ENCODE assay signal across 8 cellular contexts in genomic region chr10:75234017-75234682, GRCh38. TPM values are rescaled to one million over a fixed set of nuclear protein-coding genes. Genes with fewer than 3 reads are reported as not detected.
DNase-seq lines count a peak whose midpoint lies in the region; ATAC-seq and TF ChIP-seq lines count a peak whose summit lies in the region.

No MANE protein-coding gene starts in this region.

- CTCF ChIA-PET in activated CD8-positive, alpha-beta T cell treated with anti-CD3 and anti-CD28 coated beads, Interleukin-2, amount 10 ng/mL, durations not matched to agents 7 days and 5 days (lab: Charles Lee), result interaction anchor here (0.7 to 12.8 kb wide), 12 partner anchors 9 to 1006 kb away, joined by 3 to 279 read pairs (median 8); partner anchors contain the start of genes SAMD8 and VDAC2

- TF ChIP-seq CTCF in AG09319 (IDR thresholded peaks at IDR 0.05; ENCODE audit: low read depth, low read length) (no peak), lung (IDR thresholded peaks at IDR 0.05; ENCODE audit: control extremely low read depth, extremely low read depth) (no peak)

- no peaks in the 10 kb centered on the region for H3K9me3 ChIP-seq in lung (ENCODE audit: control insufficient read depth in 2 of 2, insufficient read depth in 1 of 2, low read length in 1 of 2)

- no peaks in the 10 kb centered on the region for H3K27me3 Mint-ChIP-seq in activated CD8-positive, alpha-beta T cell treated with anti-CD3 and anti-CD28 coated beads, Interleukin-2, amount 10 ng/mL, durations not matched to agents 7 days and 5 days (ENCODE audit: low read depth)

- DNase-seq in AG09319 (ENCODE audit: extremely low read depth, low read depth) (peak; percentile 59), NCI-H774 (lab: John Stamatoyannopoulos, UW) (peak; percentile 90), ecto neural progenitor cell (ENCODE audit: low spot score) (peak; percentile 96), lung (ENCODE audit: low spot score) (peak; percentile 98)
- DNase-seq in activated CD8-positive, alpha-beta T cell treated with anti-CD3 and anti-CD28 coated beads, Interleukin-2, amount 10 ng/mL, durations not matched to agents 7 days and 5 days, result peak; percentile 98
- peak; percentile 94 to 98 (median 98) for DNase-seq in stimulated activated CD4-positive, alpha-beta T cell treated with anti-CD3 and anti-CD28 coated beads, TNF-alpha, amount 100 ng/mL, for 24 hours (ENCODE audit: low read depth in 3 of 3)

- H3K27me3 ChIP-seq in lung (ENCODE audit: control insufficient read depth, insufficient read depth), result no peaks in the 10 kb centered on the region

- H3K4me3 Mint-ChIP-seq in activated CD8-positive, alpha-beta T cell treated with anti-CD3 and anti-CD28 coated beads, Interleukin-2, amount 10 ng/mL, durations not matched to agents 7 days and 5 days, result peak overlapping the region; percentile 83

- peaks cover 0 to 4% of the 10 kb centered on the region in 2 donors for H3K4me1 ChIP-seq in lung (ENCODE audit: control insufficient read depth in 2 of 2, insufficient read depth in 2 of 2, low read length in 2 of 2)

- POLR2A ChIA-PET in activated CD8-positive, alpha-beta T cell treated with anti-CD3 and anti-CD28 coated beads, Interleukin-2, amount 10 ng/mL, durations not matched to agents 7 days and 5 days (lab: Charles Lee), result interaction anchor here (0.6 to 5.8 kb wide), 6 partner anchors 23 to 1833 kb away, joined by 3 to 61 read pairs (median 4); partner anchors contain the start of genes SAMD8 and VDAC2

- TF ChIP-seq POLR2A in GM19193 (IDR thresholded peaks at IDR 0.05; ENCODE audit: extremely low read depth, insufficient read depth, insufficient read length), result peak; percentile 7

- peak overlapping the region; percentile 90 for H3K27ac Mint-ChIP-seq in activated CD8-positive, alpha-beta T cell treated with anti-CD3 and anti-CD28 coated beads, Interleukin-2, amount 10 ng/mL, durations not matched to agents 7 days and 5 days

- 4 to 7% methylated on average over 39 to 48 of the region's 48 CpGs for WGBS in lung, 2 donors

- H3K27ac ChIP-seq in lung (ENCODE audit: low read depth in 1 of 2, low read length in 1 of 2), result peak overlapping the region; percentile 86 to 88

- peak; percentile 33 for ATAC-seq in HG03378 (IDR thresholded peaks at IDR 0.05; ENCODE audit: unreplicated experiment)
- peak; percentile 75 for ATAC-seq in activated CD8-positive, alpha-beta T cell treated with anti-CD3 and anti-CD28 coated beads, Interleukin-2, amount 10 ng/mL, durations not matched to agents 7 days and 5 days
- ATAC-seq in lung (ENCODE audit: insufficient read depth, low FRiP score), result peak; percentile 85

- peak overlapping the region; percentile 73 for H3K4me3 ChIP-seq in lung

- no peaks in the 10 kb centered on the region for H3K9me3 Mint-ChIP-seq in activated CD8-positive, alpha-beta T cell treated with anti-CD3 and anti-CD28 coated beads, Interleukin-2, amount 10 ng/mL, durations not matched to agents 7 days and 5 days (ENCODE audit: insufficient read depth)

- peaks cover 38% of the 10 kb centered on the region for H3K4me1 Mint-ChIP-seq in activated CD8-positive, alpha-beta T cell treated with anti-CD3 and anti-CD28 coated beads, Interleukin-2, amount 10 ng/mL, durations not matched to agents 7 days and 5 days (ENCODE audit: low read depth)

- peaks cover 43% of the 10 kb centered on the region for H3K36me3 Mint-ChIP-seq in activated CD8-positive, alpha-beta T cell treated with anti-CD3 and anti-CD28 coated beads, Interleukin-2, amount 10 ng/mL, durations not matched to agents 7 days and 5 days (ENCODE audit: low read depth)

- peaks cover 12 to 15% of the 10 kb centered on the region in 2 donors for H3K36me3 ChIP-seq in lung (ENCODE audit: control insufficient read depth in 2 of 2, insufficient read depth in 2 of 2, low read length in 2 of 2)

RNA-seq across cellular contexts. Expression of gene COMTD1, which starts 1.6 kb away (rescaled TPM):
- total RNA-seq in activated CD8-positive, alpha-beta T cell treated with anti-CD3 and anti-CD28 coated beads, Interleukin-2, amount 10 ng/mL, durations not matched to agents 7 days and 5 days, result 10 to 100 TPM; 58.6 to 62.5 TPM
- 10 to 100 TPM in 1 of 2 donors, 1 to 10 TPM in 1; 4.6 to 31.2 TPM for total RNA-seq in lung
- 10 to 100 TPM; 27.6 to 64.1 TPM for polyA plus RNA-seq in lung

RNA-seq across cellular contexts. Expression of gene VDAC2, which starts 23.6 kb away (rescaled TPM):
- total RNA-seq in activated CD8-positive, alpha-beta T cell treated with anti-CD3 and anti-CD28 coated beads, Interleukin-2, amount 10 ng/mL, durations not matched to agents 7 days and 5 days, result 100 to 1,000 TPM; 152 to 159 TPM
- 100 to 1,000 TPM in 1 of 2 donors, 10 to 100 TPM in 1; 96.2 to 121 TPM for total RNA-seq in lung
- polyA plus RNA-seq in lung, result 100 to 1,000 TPM in 1 of 2 donors, 10 to 100 TPM in 1; 94.5 to 109 TPM

Comparison
In these comparisons a context has a peak if more than half of its experiments do, and no peak if none do; other contexts are left out.
1. Peak in every context shown above with its lines: DNase-seq, ATAC-seq, H3K4me3 ChIP-seq and H3K27ac ChIP-seq.
2. ATAC-seq: peak in every context shown above with its lines; median percentile 85 in lung; 75 in activated CD8-positive, alpha-beta T cell treated with anti-CD3 and anti-CD28 coated beads, Interleukin-2, amount 10 ng/mL, durations not matched to agents 7 days and 5 days; 33 in HG03378.